ENCODE assay signal across 12 cellular contexts in the genomic region with DNA sequence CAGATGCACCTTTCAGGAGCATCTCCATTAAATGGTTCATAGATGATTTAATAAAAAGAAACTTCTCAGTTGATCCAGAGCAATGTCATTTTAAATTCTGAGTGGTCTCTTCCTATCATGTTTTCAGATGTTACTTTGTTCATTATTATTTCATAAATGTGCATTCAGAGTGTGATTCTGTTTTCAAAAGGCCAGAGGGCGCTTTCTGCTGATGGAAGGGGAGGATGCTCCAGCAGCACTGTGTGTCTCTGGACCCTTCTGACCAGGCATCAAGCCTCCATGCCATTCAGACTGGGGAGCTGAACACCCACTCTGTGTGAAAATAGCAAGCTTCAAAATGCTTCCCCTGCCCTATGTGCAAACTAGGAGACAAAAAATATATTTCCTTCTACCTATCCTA. TPM values are rescaled to one million over a fixed set of nuclear protein-coding genes. Genes with fewer than 3 reads are reported as not detected.
DNase-seq lines count a peak whose midpoint lies in the region; ATAC-seq and TF ChIP-seq lines count a peak whose summit lies in the region.
"Had no signal": no experiment of that assay in that cellular context is flagged by ENCODE, and none has a peak within 500 bp of the region (broad histone marks: within the 10 kb centered on the region; RNA-seq: fewer than 3 reads in every experiment).

No MANE protein-coding gene starts in this region.

- no peak overlapping the region for H3K27ac ChIP-seq in osteoblast (ENCODE audit: low read depth, low read length)
- H3K27ac ChIP-seq: psoas muscle had no signal

- H3K36me3 ChIP-seq in osteoblast (ENCODE audit: insufficient read depth, low read length): peaks cover 23% of the 10 kb centered on the region

- ATAC-seq in left lobe of liver (no peak), HG02852 (IDR thresholded peaks at IDR 0.05; ENCODE audit: unreplicated experiment) (no peak)
- ATAC-seq: psoas muscle had no signal

- H4K20me1 ChIP-seq in osteoblast (ENCODE audit: insufficient read depth, low read length): no peaks in the 10 kb centered on the region

- H3K9me3 ChIP-seq in osteoblast (ENCODE audit: low read depth, low read length): no peaks in the 10 kb centered on the region
- H3K9me3 ChIP-seq: psoas muscle had no signal

- DNase-seq in NCI-H2227 (lab: John Stamatoyannopoulos, UW; ENCODE audit: unreplicated experiment) (peak; percentile 33), NCI-H2227 treated with DMSO at 0.1 percent for 48 hours (lab: John Stamatoyannopoulos, UW) (no peak), HT-29 (ENCODE audit: low spot score) (peak; percentile 26), astrocyte of the spinal cord (ENCODE audit: low read depth, low spot score) (no peak), osteoblast (ENCODE audit: insufficient read length, low spot score, missing footprints) (no peak), left lobe of liver (ENCODE audit: low spot score) (no peak), ecto neural progenitor cell (ENCODE audit: low spot score) (no peak)
- DNase-seq: amygdala, NCI-H1436 treated with DMSO at 0.1 percent for 48 hours, psoas muscle had no signal

- TF ChIP-seq CTCF in astrocyte of the spinal cord (IDR thresholded peaks at IDR 0.05; ENCODE audit: low read depth, low read length): peak; percentile 14
- TF ChIP-seq CTCF in osteoblast (IDR thresholded peaks at IDR 0.05; ENCODE audit: extremely low read depth, low read depth, low read length): peak; percentile 42

- in situ Hi-C loops in astrocyte of the spinal cord (cut with HindIII; ENCODE audit: low sequenced_read_pairs): no loop called here

- H3K4me1 ChIP-seq in osteoblast (ENCODE audit: insufficient read depth, low read length): peaks cover 7% of the 10 kb centered on the region
- H3K4me1 ChIP-seq: psoas muscle had no signal

- no peaks in the 10 kb centered on the region for H3K79me2 ChIP-seq in osteoblast (ENCODE audit: insufficient read depth, low read length)

- H3K27me3 ChIP-seq in osteoblast (ENCODE audit: insufficient read depth, low read length): no peaks in the 10 kb centered on the region

- H2AFZ ChIP-seq in osteoblast (ENCODE audit: low read length): no peak overlapping the region

- H3K4me3 ChIP-seq in astrocyte of the spinal cord (ENCODE audit: low read depth, low read length) (no peak overlapping the region), osteoblast (ENCODE audit: insufficient read depth, low read length) (no peak overlapping the region)
- H3K4me3 ChIP-seq: psoas muscle had no signal

- no peak overlapping the region for H3K4me2 ChIP-seq in osteoblast (ENCODE audit: insufficient read depth, low read length)

RNA-seq across cellular contexts. Expression of a gene that starts 23.9 kb away (rescaled TPM):
- not detected in 2 replicates for total RNA-seq in HT-29 (2014; rRNA removed; shearing (Covaris generic))
- total RNA-seq in osteoblast: 0.59 and 1.1 TPM in 2 replicates
- not detected for total RNA-seq in left lobe of liver
- total RNA-seq: mesothelial cell of epicardium had no signal

Comparison
In these comparisons a context has a peak if more than half of its experiments do, and no peak if none do; other contexts are left out.
1. DNase-seq: peak in NCI-H2227 (single experiment) and HT-29 (single experiment); none in NCI-H2227 treated with DMSO at 0.1 percent for 48 hours (single experiment), astrocyte of the spinal cord (single experiment), osteoblast (single experiment), left lobe of liver (single experiment) and ecto neural progenitor cell (single experiment).